Comparison of ENCODE assay signal across 18 cellular contexts in genomic region chr9:71885467-71885866, GRCh38. TPM values are rescaled to one million over a fixed set of nuclear protein-coding genes. Genes with fewer than 3 reads are reported as not detected.
DNase-seq lines count a peak whose midpoint lies in the region; ATAC-seq and TF ChIP-seq lines count a peak whose summit lies in the region.
"Had no signal": no experiment of that assay in that cellular context is flagged by ENCODE, and none has a peak within 500 bp of the region (broad histone marks: within the 10 kb centered on the region; RNA-seq: fewer than 3 reads in every experiment).

No MANE protein-coding gene starts in this region.

- H3K4me2 ChIP-seq in BLaER1 treated with 17β-estradiol and CSF1 and Interleukin-3, amounts not matched to agents 10 nM and 100 nM, result peak overlapping the region in 8 of 11 experiments; percentile 6 to 47 (median 34); a peak in 11 of 22 replicates
- H3K4me2 ChIP-seq: SK-N-SH had no signal

- peaks cover 47 to 93% (median 84%) of the 10 kb centered on the region in 11 experiments for H3K9me3 ChIP-seq in BLaER1 treated with 17β-estradiol and CSF1 and Interleukin-3, amounts not matched to agents 10 nM and 100 nM (replicated peaks in 1 of 11)

- peak overlapping the region; percentile 71 for H3K27ac Mint-ChIP-seq in activated T-helper 1 cell treated with anti-CD3 and anti-CD28 coated beads, Interleukin-12 subunit alpha, Interleukin-12 subunit beta, Interleukin-2, Interleukin-4 antibody, amounts not matched to agents 30 ng/mL and 10 ng/mL and 1 ng/mL, durations not matched to agents 14 hours and 24 hours and 36 hours
- H3K27ac Mint-ChIP-seq in natural killer cell, result peak overlapping the region; percentile 53 to 80

- H3K27ac ChIP-seq in BLaER1 treated with 17β-estradiol and CSF1 and Interleukin-3, amounts not matched to agents 10 nM and 100 nM, result peak overlapping the region in 6 of 11 experiments; percentile 15 to 56 (median 42); a peak in 5 of 22 replicates
- H3K27ac ChIP-seq: cardiac muscle cell, right lobe of liver, suprapubic skin had no signal

- H3K27me3 ChIP-seq in BLaER1 treated with 17β-estradiol and CSF1 and Interleukin-3, amounts not matched to agents 10 nM and 100 nM, result no peaks in the 10 kb centered on the region
- H3K27me3 ChIP-seq: cardiac muscle cell, heart right ventricle, right lobe of liver, suprapubic skin had no signal

- no peak for DNase-seq in activated T-helper 1 cell treated with anti-CD3 and anti-CD28 coated beads, Interleukin-12 subunit alpha, Interleukin-12 subunit beta, Interleukin-2, Interleukin-4 antibody, amounts not matched to agents 30 ng/mL and 10 ng/mL and 1 ng/mL, durations not matched to agents 14 hours and 24 hours and 36 hours (ENCODE audit: low spot score)
- no peak for DNase-seq in natural killer cell
- no peak for DNase-seq in cerebellar cortex (ENCODE audit: low spot score)
- DNase-seq in ureter (ENCODE audit: low spot score), result no peak
- DNase-seq in NCI-H2196 treated with DMSO at 0.1 percent for 48 hours (lab: John Stamatoyannopoulos, UW; ENCODE audit: unreplicated experiment), result no peak
- DNase-seq: anterior cingulate cortex, heart right ventricle, KG1, NCI-H1694, NCI-H69, right lobe of liver, SK-N-SH had no signal

- peaks cover 41 to 96% (median 79%) of the 10 kb centered on the region in 11 experiments for H3K36me3 ChIP-seq in BLaER1 treated with 17β-estradiol and CSF1 and Interleukin-3, amounts not matched to agents 10 nM and 100 nM
- H3K36me3 ChIP-seq: cardiac muscle cell, suprapubic skin had no signal

- H4K20me1 ChIP-seq in BLaER1 treated with 17β-estradiol and CSF1 and Interleukin-3, amounts not matched to agents 10 nM and 100 nM, result peaks cover 0 to 59% (median 16%) of the 10 kb centered on the region in 11 experiments; a peak in 9 of 22 replicates

- no peak overlapping the region; a peak in 1 of 22 replicates for H3K9ac ChIP-seq in BLaER1 treated with 17β-estradiol and CSF1 and Interleukin-3, amounts not matched to agents 10 nM and 100 nM
- H3K9ac ChIP-seq: SK-N-SH had no signal

- intact Hi-C loops in activated T-helper 1 cell treated with anti-CD3 and anti-CD28 coated beads, Interleukin-12 subunit alpha, Interleukin-12 subunit beta, Interleukin-2, Interleukin-4 antibody, amounts not matched to agents 30 ng/mL and 10 ng/mL and 1 ng/mL, durations not matched to agents 14 hours and 24 hours and 36 hours (cut with micrococcal nuclease), result loop anchor here (1.0 kb wide), 2 partner anchors 9 to 102 kb away; no protein-coding TSS in a partner anchor
- intact Hi-C loops in natural killer cell (cut with micrococcal nuclease), result no loop called here

- peaks cover 29% of the 10 kb centered on the region for H3K9me3 Mint-ChIP-seq in activated T-helper 1 cell treated with anti-CD3 and anti-CD28 coated beads, Interleukin-12 subunit alpha, Interleukin-12 subunit beta, Interleukin-2, Interleukin-4 antibody, amounts not matched to agents 30 ng/mL and 10 ng/mL and 1 ng/mL, durations not matched to agents 14 hours and 24 hours and 36 hours
- peaks cover 0 to 6% of the 10 kb centered on the region in 2 donors for H3K9me3 Mint-ChIP-seq in natural killer cell

- no peak for TF ChIP-seq CTCF in natural killer cell (IDR thresholded peaks at IDR 0.05)

- peaks cover 13 to 47% (median 29%) of the 10 kb centered on the region in 10 experiments for H3K4me1 ChIP-seq in BLaER1 treated with 17β-estradiol and CSF1 and Interleukin-3, amounts not matched to agents 10 nM and 100 nM
- H3K4me1 ChIP-seq: suprapubic skin had no signal

- peak overlapping the region in 1 of 10 experiments; percentile 8; a peak in 2 of 20 replicates for H3K4me3 ChIP-seq in BLaER1 treated with 17β-estradiol and CSF1 and Interleukin-3, amounts not matched to agents 10 nM and 100 nM
- H3K4me3 ChIP-seq: cardiac muscle cell, heart right ventricle, right lobe of liver, suprapubic skin had no signal

- H3K27me3 Mint-ChIP-seq in activated T-helper 1 cell treated with anti-CD3 and anti-CD28 coated beads, Interleukin-12 subunit alpha, Interleukin-12 subunit beta, Interleukin-2, Interleukin-4 antibody, amounts not matched to agents 30 ng/mL and 10 ng/mL and 1 ng/mL, durations not matched to agents 14 hours and 24 hours and 36 hours (ENCODE audit: insufficient read depth), result no peaks in the 10 kb centered on the region
- no peaks in the 10 kb centered on the region for H3K27me3 Mint-ChIP-seq in natural killer cell (ENCODE audit: low read depth in 2 of 2)

- peaks cover 43% of the 10 kb centered on the region for H3K36me3 Mint-ChIP-seq in activated T-helper 1 cell treated with anti-CD3 and anti-CD28 coated beads, Interleukin-12 subunit alpha, Interleukin-12 subunit beta, Interleukin-2, Interleukin-4 antibody, amounts not matched to agents 30 ng/mL and 10 ng/mL and 1 ng/mL, durations not matched to agents 14 hours and 24 hours and 36 hours (ENCODE audit: low read depth)
- peaks cover 38% of the 10 kb centered on the region for H3K36me3 Mint-ChIP-seq in natural killer cell

- ATAC-seq in GM18868 (IDR thresholded peaks at IDR 0.05; ENCODE audit: unreplicated experiment) (peak; percentile 42), natural killer cell (no peak)
- ATAC-seq: heart right ventricle, left lobe of liver had no signal

- peaks cover 39% of the 10 kb centered on the region for H3K4me1 Mint-ChIP-seq in activated T-helper 1 cell treated with anti-CD3 and anti-CD28 coated beads, Interleukin-12 subunit alpha, Interleukin-12 subunit beta, Interleukin-2, Interleukin-4 antibody, amounts not matched to agents 30 ng/mL and 10 ng/mL and 1 ng/mL, durations not matched to agents 14 hours and 24 hours and 36 hours (ENCODE audit: low read depth)
- peaks cover 60 to 61% of the 10 kb centered on the region in 2 donors for H3K4me1 Mint-ChIP-seq in natural killer cell

- H3K4me3 Mint-ChIP-seq in activated T-helper 1 cell treated with anti-CD3 and anti-CD28 coated beads, Interleukin-12 subunit alpha, Interleukin-12 subunit beta, Interleukin-2, Interleukin-4 antibody, amounts not matched to agents 30 ng/mL and 10 ng/mL and 1 ng/mL, durations not matched to agents 14 hours and 24 hours and 36 hours, result peak overlapping the region; percentile 12
- peak overlapping the region; percentile 30 for H3K4me3 Mint-ChIP-seq in natural killer cell
- H3K4me3 Mint-ChIP-seq: activated naive CD4-positive, alpha-beta T cell treated with anti-CD3 and anti-CD28 coated beads for 36 hours had no signal

RNA-seq across cellular contexts. Expression of gene ABHD17B, which starts 25.5 kb away (rescaled TPM):
- total RNA-seq in activated T-helper 1 cell treated with anti-CD3 and anti-CD28 coated beads, Interleukin-12 subunit alpha, Interleukin-12 subunit beta, Interleukin-2, Interleukin-4 antibody, amounts not matched to agents 30 ng/mL and 10 ng/mL and 1 ng/mL, durations not matched to agents 14 hours and 24 hours and 36 hours, result 18.5 and 20.4 TPM in 2 replicates
- 10 to 100 TPM; 28.7 to 34.4 (median 30.3) TPM for total RNA-seq in natural killer cell
- total RNA-seq in ureter, result 22.3 TPM

RNA-seq across cellular contexts. Expression of gene C9orf85, which starts 26.0 kb away (rescaled TPM):
- total RNA-seq in activated T-helper 1 cell treated with anti-CD3 and anti-CD28 coated beads, Interleukin-12 subunit alpha, Interleukin-12 subunit beta, Interleukin-2, Interleukin-4 antibody, amounts not matched to agents 30 ng/mL and 10 ng/mL and 1 ng/mL, durations not matched to agents 14 hours and 24 hours and 36 hours, result 9.3 and 9.8 TPM in 2 replicates
- total RNA-seq in natural killer cell (10 to 100 TPM in 1 of 3 donors, 1 to 10 TPM in 2; 5.6 to 11.1 (median 9.2) TPM), ureter (18.5 TPM)
